Comparison of ENCODE assay signal across 11 cellular contexts in the genomic region with DNA sequence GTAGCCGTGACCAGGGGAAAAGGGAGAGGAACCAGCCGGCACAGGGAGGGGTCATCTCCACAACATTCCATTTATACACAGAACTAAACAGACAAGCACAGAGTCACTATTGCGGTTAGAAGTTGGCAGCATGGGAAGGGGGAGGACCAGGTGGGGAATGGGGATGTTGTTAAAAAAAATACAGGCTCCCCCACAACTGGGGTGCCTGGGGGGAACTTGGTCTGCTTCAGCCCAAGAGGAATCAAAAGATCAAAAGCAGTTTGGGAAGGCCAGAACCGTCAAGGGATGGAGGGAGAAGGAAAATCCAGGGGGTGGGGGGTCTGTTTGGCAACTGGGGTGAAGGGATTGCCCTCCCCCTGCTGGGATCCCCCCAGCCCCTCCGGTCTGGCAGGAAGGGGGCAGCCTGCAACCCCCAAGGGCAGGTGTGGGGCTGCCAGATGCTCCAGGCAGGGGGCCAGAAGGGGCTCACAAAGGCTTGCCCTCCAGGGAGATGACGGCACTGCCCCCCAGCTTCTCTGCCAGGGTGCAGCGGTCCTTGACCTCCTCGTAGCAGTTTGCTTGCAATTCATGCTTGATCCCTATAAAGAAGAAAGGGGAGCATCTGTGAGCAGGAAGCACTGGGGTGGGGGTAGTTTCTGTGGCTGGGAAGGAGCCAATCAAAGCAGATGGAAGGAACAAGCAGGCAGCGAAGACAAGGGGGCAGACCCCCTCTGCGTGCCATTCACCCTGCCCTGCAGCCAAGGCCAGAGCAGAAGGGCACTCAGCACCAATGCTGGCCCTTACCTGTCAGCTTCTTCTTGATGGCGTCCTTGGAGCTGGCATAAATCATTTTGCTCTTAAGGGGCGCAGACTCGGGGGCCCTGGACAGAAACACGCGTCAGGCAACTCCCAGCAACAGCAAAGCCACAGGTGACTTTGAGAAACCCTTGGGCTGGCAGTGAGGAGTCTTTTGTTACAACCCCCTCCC. TPM values are rescaled to one million over a fixed set of nuclear protein-coding genes. Genes with fewer than 3 reads are reported as not detected.
DNase-seq lines count a peak whose midpoint lies in the region; ATAC-seq and TF ChIP-seq lines count a peak whose summit lies in the region.
"Had no signal": no experiment of that assay in that cellular context is flagged by ENCODE, and none has a peak within 500 bp of the region (broad histone marks: within the 10 kb centered on the region; RNA-seq: fewer than 3 reads in every experiment).

No MANE protein-coding gene starts in this region.

- no peaks in the 10 kb centered on the region for H3K27me3 Mint-ChIP-seq in activated CD4-positive, alpha-beta T cell treated with anti-CD3 and anti-CD28 coated beads, Interleukin-2, amount 10 ng/mL, durations not matched to agents 24 days and 14 days
- no peaks in the 10 kb centered on the region for H3K27me3 Mint-ChIP-seq in T-helper 17 cell

- H3K4me1 Mint-ChIP-seq in activated CD4-positive, alpha-beta T cell treated with anti-CD3 and anti-CD28 coated beads, Interleukin-2, amount 10 ng/mL, durations not matched to agents 24 days and 14 days = peaks cover 37% of the 10 kb centered on the region
- peaks cover 41% of the 10 kb centered on the region for H3K4me1 Mint-ChIP-seq in T-helper 17 cell

- H3K9me3 ChIP-seq in T-helper 17 cell (ENCODE audit: control insufficient read depth, low read length, poor library complexity, severe bottlenecking) (no peaks in the 10 kb centered on the region), fibroblast of lung (ENCODE audit: control insufficient read depth, insufficient read depth, low read depth, low read length) (no peaks in the 10 kb centered on the region), skeletal muscle satellite cell (replicated peaks; ENCODE audit: low read length) (no peaks in the 10 kb centered on the region)

- no peak for DNase-seq in activated CD4-positive, alpha-beta T cell treated with anti-CD3 and anti-CD28 coated beads, Interleukin-2, amount 10 ng/mL, durations not matched to agents 24 days and 14 days
- no peak for DNase-seq in activated CD4-positive, alpha-beta T cell treated with anti-CD3 and anti-CD28 coated beads for 1 hour
- no peak for DNase-seq in T-helper 17 cell
- DNase-seq in fibroblast of lung (ENCODE audit: low read depth in 2 of 2) = no peak
- DNase-seq in NCI-H2227 treated with DMSO at 0.1 percent for 48 hours (lab: John Stamatoyannopoulos, UW) = no peak
- DNase-seq in NCI-H510A (lab: John Stamatoyannopoulos, UW) = no peak
- DNase-seq: NCI-H1930 had no signal

- peaks cover 49% of the 10 kb centered on the region for H3K79me2 ChIP-seq in fibroblast of lung (ENCODE audit: control insufficient read depth, insufficient read depth, low read length)

- H3K4me3 Mint-ChIP-seq in activated CD4-positive, alpha-beta T cell treated with anti-CD3 and anti-CD28 coated beads, Interleukin-2, amount 10 ng/mL, durations not matched to agents 24 days and 14 days = peak overlapping the region; percentile 94
- peak overlapping the region; percentile 99 for H3K4me3 Mint-ChIP-seq in T-helper 17 cell

- no peak overlapping the region for H2AFZ ChIP-seq in fibroblast of lung (ENCODE audit: low read length)

- H3K27ac ChIP-seq in fibroblast of lung (ENCODE audit: insufficient read depth, low read length) = no peak overlapping the region
- H3K27ac ChIP-seq: SK-N-MC had no signal

- peaks cover 8% of the 10 kb centered on the region for H4K20me1 ChIP-seq in fibroblast of lung (ENCODE audit: control insufficient read depth, extremely low read depth, insufficient read depth, low read length)

- ATAC-seq in T-helper 17 cell (no peak), HG03342 (IDR thresholded peaks at IDR 0.05; ENCODE audit: unreplicated experiment) (no peak)

- H3K4me3 ChIP-seq in fibroblast of lung (replicated peaks in 1 of 4; ENCODE audit: control extremely low read depth in 1 of 4, insufficient read depth in 1 of 4, low read depth in 3 of 4, low read length in 4 of 4) = peak overlapping the region in 2 of 4 experiments; percentile 96 to 98
- H3K4me3 ChIP-seq in skeletal muscle satellite cell (ENCODE audit: low read length) = no peak overlapping the region

- H3K27me3 ChIP-seq in fibroblast of lung (ENCODE audit: control insufficient read depth, insufficient read depth, low read length) (no peaks in the 10 kb centered on the region), skeletal muscle satellite cell (ENCODE audit: control insufficient read depth, insufficient read depth, low read length) (no peaks in the 10 kb centered on the region)

- no peaks in the 10 kb centered on the region for H3K9me3 Mint-ChIP-seq in activated CD4-positive, alpha-beta T cell treated with anti-CD3 and anti-CD28 coated beads, Interleukin-2, amount 10 ng/mL, durations not matched to agents 24 days and 14 days

- TF ChIP-seq CTCF in fibroblast of lung (conservative IDR thresholded peaks at IDR 0.05 in 1 of 2, IDR thresholded peaks at IDR 0.05 in 1 of 2; ENCODE audit: low read depth in 1 of 2, low read length in 2 of 2) = no peak

- H3K36me3 Mint-ChIP-seq in activated CD4-positive, alpha-beta T cell treated with anti-CD3 and anti-CD28 coated beads, Interleukin-2, amount 10 ng/mL, durations not matched to agents 24 days and 14 days (ENCODE audit: low read depth) = peaks cover 66% of the 10 kb centered on the region
- H3K36me3 Mint-ChIP-seq in T-helper 17 cell (ENCODE audit: low read depth) = peaks cover 3% of the 10 kb centered on the region

- H3K36me3 ChIP-seq in fibroblast of lung (ENCODE audit: control insufficient read depth, insufficient read depth, low read length) = peaks cover 52% of the 10 kb centered on the region
- peaks cover 66% of the 10 kb centered on the region for H3K36me3 ChIP-seq in skeletal muscle satellite cell (ENCODE audit: insufficient read depth, low read length)

- H3K27ac Mint-ChIP-seq in activated CD4-positive, alpha-beta T cell treated with anti-CD3 and anti-CD28 coated beads, Interleukin-2, amount 10 ng/mL, durations not matched to agents 24 days and 14 days = peak overlapping the region; percentile 62
- peak overlapping the region; percentile 87 for H3K27ac Mint-ChIP-seq in T-helper 17 cell

- H3K4me2 ChIP-seq in fibroblast of lung (ENCODE audit: extremely low read depth, insufficient read depth, low read length) (peak overlapping the region; percentile 98), skeletal muscle satellite cell (ENCODE audit: low read length) (peak overlapping the region; percentile 95)

- H3K4me1 ChIP-seq in fibroblast of lung (ENCODE audit: control insufficient read depth, extremely low read depth, insufficient read depth, low read length) = peaks cover 24% of the 10 kb centered on the region
- peaks cover 27% of the 10 kb centered on the region for H3K4me1 ChIP-seq in skeletal muscle satellite cell (ENCODE audit: control insufficient read depth, insufficient read depth, low read length)

- H3K9ac ChIP-seq in fibroblast of lung (ENCODE audit: insufficient read depth, low read length) (no peak overlapping the region), skeletal muscle satellite cell (ENCODE audit: low read depth, low read length) (no peak overlapping the region)

- intact Hi-C loops in activated CD4-positive, alpha-beta T cell treated with anti-CD3 and anti-CD28 coated beads, Interleukin-2, amount 10 ng/mL, durations not matched to agents 24 days and 14 days (cut with micrococcal nuclease) = no loop called here

RNA-seq across cellular contexts. Expression of a gene that starts 2.8 kb away (rescaled TPM):
- 1,047 and 1,065 TPM in 2 replicates for total RNA-seq in activated CD4-positive, alpha-beta T cell treated with anti-CD3 and anti-CD28 coated beads, Interleukin-2, amount 10 ng/mL, durations not matched to agents 24 days and 14 days
- total RNA-seq in T-helper 17 cell (100 to 1,000 TPM; 642 to 738 TPM), fibroblast of lung (486 and 680 TPM in 2 replicates)
- polyA plus RNA-seq in fibroblast of lung = 1,603 and 2,451 TPM in 2 replicates
- polyA plus RNA-seq in fibroblast of lung (2012) = 1,587 and 2,309 TPM in 2 replicates
- polyA minus RNA-seq in fibroblast of lung (ENCODE audit: low replicate concordance) = 2,086 and 2,396 TPM in 2 replicates
- total RNA-seq in skeletal muscle satellite cell (2012; rRNA removed) = 922 and 1,264 TPM in 2 replicates

RNA-seq across cellular contexts. Expression of a gene that starts 5.1 kb away (rescaled TPM):
- total RNA-seq in activated CD4-positive, alpha-beta T cell treated with anti-CD3 and anti-CD28 coated beads, Interleukin-2, amount 10 ng/mL, durations not matched to agents 24 days and 14 days = 77.4 and 80.5 TPM in 2 replicates
- total RNA-seq in T-helper 17 cell (10 to 100 TPM; 44.9 to 55.0 TPM), fibroblast of lung (38.8 and 56.8 TPM in 2 replicates)
- polyA plus RNA-seq in fibroblast of lung = 18.7 and 23.6 TPM in 2 replicates
- 38.4 and 38.7 TPM in 2 replicates for polyA plus RNA-seq in fibroblast of lung (2012)
- 35.5 and 62.4 TPM in 2 replicates for polyA minus RNA-seq in fibroblast of lung (ENCODE audit: low replicate concordance)
- 46.1 and 46.5 TPM in 2 replicates for total RNA-seq in skeletal muscle satellite cell (2012; rRNA removed)

RNA-seq across cellular contexts. Expression of a gene that starts 17.4 kb away (rescaled TPM):
- total RNA-seq in activated CD4-positive, alpha-beta T cell treated with anti-CD3 and anti-CD28 coated beads, Interleukin-2, amount 10 ng/mL, durations not matched to agents 24 days and 14 days = 8.4 and 9.1 TPM in 2 replicates
- total RNA-seq in T-helper 17 cell (1 to 10 TPM; 5.1 to 8.0 TPM), fibroblast of lung (48.0 and 74.0 TPM in 2 replicates)
- polyA plus RNA-seq in fibroblast of lung = 156 and 161 TPM in 2 replicates
- polyA plus RNA-seq in fibroblast of lung (2012) = 183 and 220 TPM in 2 replicates
- 196 and 270 TPM in 2 replicates for polyA minus RNA-seq in fibroblast of lung (ENCODE audit: low replicate concordance)
- 40.1 and 69.7 TPM in 2 replicates for total RNA-seq in skeletal muscle satellite cell (2012; rRNA removed)

RNA-seq across cellular contexts. Expression of a gene that starts 21.4 kb away (rescaled TPM):
- total RNA-seq in activated CD4-positive, alpha-beta T cell treated with anti-CD3 and anti-CD28 coated beads, Interleukin-2, amount 10 ng/mL, durations not matched to agents 24 days and 14 days = 1.2 and 2.1 TPM in 2 replicates
- total RNA-seq in T-helper 17 cell (under 1 TPM; 0.27 to 0.34 TPM), fibroblast of lung (2.3 and 3.1 TPM in 2 replicates)
- 0.33 and 0.66 TPM in 2 replicates for polyA plus RNA-seq in fibroblast of lung
- polyA plus RNA-seq in fibroblast of lung (2012) = 0.36 and 1.2 TPM in 2 replicates
- 1.5 TPM in 1 of 2 replicates, not detected in the other for polyA minus RNA-seq in fibroblast of lung (ENCODE audit: low replicate concordance)
- total RNA-seq in skeletal muscle satellite cell (2012; rRNA removed) = 0.22 and 0.25 TPM in 2 replicates

RNA-seq across cellular contexts. Expression of a gene that starts 24.5 kb away (rescaled TPM):
- total RNA-seq in activated CD4-positive, alpha-beta T cell treated with anti-CD3 and anti-CD28 coated beads, Interleukin-2, amount 10 ng/mL, durations not matched to agents 24 days and 14 days = 4.9 and 7.5 TPM in 2 replicates
- total RNA-seq in T-helper 17 cell (10 to 100 TPM; 19.7 to 52.7 TPM), fibroblast of lung (not detected in 2 replicates)
- polyA plus RNA-seq in fibroblast of lung = 0.10 TPM in 1 of 2 replicates, not detected in the other
- 0.09 TPM in 1 of 2 replicates, not detected in the other for polyA plus RNA-seq in fibroblast of lung (2012)
- polyA minus RNA-seq in fibroblast of lung (ENCODE audit: low replicate concordance) = 0.30 TPM in 1 of 2 replicates, not detected in the other
- 0.25 and 0.44 TPM in 2 replicates for total RNA-seq in skeletal muscle satellite cell (2012; rRNA removed)
- total RNA-seq: temporal lobe had no signal
